ENCODE assay signal across 1 cellular context in the genomic region with DNA sequence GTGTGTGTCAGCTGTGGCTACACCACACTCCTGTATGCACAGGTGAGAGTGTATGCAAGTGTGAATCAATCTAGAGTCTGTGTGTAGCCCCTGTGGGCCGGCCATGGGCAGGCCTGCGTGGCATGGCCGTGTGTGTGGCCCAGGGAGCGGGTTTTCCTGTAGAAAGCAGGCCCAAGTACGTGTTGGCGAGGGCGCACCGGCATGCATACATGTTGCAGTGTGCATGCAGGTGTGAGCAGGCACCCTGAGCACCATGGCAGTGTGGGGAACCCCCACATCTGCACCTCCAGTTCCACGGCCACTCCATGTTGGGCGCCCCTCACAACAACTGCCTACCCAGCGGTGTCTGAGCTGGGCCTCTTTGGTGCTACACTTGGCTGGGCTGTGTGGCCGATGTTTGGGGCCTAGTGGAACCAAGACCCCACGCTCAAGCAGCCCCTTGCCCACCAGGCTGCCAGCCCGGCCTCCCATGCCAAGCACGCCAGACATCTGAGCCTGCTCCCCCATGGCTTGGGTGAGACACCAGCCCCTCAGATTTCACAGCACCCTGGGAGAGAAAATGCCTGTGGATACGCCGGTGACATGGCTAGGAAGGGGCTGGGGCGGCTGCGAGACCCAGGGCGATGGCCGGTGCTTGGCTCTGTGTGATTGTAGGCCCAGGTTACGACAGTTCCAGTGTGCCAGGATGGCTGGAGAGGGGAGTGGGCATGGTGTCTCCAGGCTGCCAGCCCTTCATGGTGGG.
A peak's percentile ranks its signal among the peaks of the same experiment; 100 is the strongest.
TF ChIP-seq lines count a peak whose summit lies in the region.

No MANE protein-coding gene starts in this region.

TF ChIP-seq in HepG2, 621 proteins besides CTCF, POLR2A, EP300 and RAD21:
- TF ChIP-seq ZNF343 (CRISPR knock-in tag; IDR thresholded peaks at IDR 0.05): no peak
- TF ChIP-seq PCBP2 (optimal IDR thresholded peaks at IDR 0.05; ENCODE audit: low read depth, low read length, poor library complexity, severe bottlenecking): no peak
- TF ChIP-seq, protein P1, sequence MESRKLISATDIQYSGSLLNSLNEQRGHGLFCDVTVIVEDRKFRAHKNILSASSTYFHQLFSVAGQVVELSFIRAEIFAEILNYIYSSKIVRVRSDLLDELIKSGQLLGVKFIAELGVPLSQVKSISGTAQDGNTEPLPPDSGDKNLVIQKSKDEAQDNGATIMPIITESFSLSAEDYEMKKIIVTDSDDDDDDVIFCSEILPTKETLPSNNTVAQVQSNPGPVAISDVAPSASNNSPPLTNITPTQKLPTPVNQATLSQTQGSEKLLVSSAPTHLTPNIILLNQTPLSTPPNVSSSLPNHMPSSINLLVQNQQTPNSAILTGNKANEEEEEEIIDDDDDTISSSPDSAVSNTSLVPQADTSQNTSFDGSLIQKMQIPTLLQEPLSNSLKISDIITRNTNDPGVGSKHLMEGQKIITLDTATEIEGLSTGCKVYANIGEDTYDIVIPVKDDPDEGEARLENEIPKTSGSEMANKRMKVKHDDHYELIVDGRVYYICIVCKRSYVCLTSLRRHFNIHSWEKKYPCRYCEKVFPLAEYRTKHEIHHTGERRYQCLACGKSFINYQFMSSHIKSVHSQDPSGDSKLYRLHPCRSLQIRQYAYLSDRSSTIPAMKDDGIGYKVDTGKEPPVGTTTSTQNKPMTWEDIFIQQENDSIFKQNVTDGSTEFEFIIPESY (CRISPR knock-in tag; IDR thresholded peaks at IDR 0.05): no peak
- TF ChIP-seq ZFAT (CRISPR knock-in tag; conservative IDR thresholded peaks at IDR 0.05): no peak
- TF ChIP-seq AGO2 (optimal IDR thresholded peaks at IDR 0.05; ENCODE audit: low read depth, low read length): peak; percentile 43
- TF ChIP-seq, protein P2, sequence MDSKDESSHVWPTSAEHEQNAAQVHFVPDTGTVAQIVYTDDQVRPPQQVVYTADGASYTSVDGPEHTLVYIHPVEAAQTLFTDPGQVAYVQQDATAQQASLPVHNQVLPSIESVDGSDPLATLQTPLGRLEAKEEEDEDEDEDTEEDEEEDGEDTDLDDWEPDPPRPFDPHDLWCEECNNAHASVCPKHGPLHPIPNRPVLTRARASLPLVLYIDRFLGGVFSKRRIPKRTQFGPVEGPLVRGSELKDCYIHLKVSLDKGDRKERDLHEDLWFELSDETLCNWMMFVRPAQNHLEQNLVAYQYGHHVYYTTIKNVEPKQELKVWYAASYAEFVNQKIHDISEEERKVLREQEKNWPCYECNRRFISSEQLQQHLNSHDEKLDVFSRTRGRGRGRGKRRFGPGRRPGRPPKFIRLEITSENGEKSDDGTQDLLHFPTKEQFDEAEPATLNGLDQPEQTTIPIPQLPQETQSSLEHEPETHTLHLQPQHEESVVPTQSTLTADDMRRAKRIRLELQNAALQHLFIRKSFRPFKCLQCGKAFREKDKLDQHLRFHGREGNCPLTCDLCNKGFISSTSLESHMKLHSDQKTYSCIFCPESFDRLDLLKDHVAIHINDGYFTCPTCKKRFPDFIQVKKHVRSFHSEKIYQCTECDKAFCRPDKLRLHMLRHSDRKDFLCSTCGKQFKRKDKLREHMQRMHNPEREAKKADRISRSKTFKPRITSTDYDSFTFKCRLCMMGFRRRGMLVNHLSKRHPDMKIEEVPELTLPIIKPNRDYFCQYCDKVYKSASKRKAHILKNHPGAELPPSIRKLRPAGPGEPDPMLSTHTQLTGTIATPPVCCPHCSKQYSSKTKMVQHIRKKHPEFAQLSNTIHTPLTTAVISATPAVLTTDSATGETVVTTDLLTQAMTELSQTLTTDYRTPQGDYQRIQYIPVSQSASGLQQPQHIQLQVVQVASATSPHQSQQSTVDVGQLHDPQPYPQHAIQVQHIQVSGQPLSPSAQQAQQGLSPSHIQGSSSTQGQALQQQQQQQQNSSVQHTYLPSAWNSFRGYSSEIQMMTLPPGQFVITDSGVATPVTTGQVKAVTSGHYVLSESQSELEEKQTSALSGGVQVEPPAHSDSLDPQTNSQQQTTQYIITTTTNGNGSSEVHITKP (CRISPR knock-in tag; IDR thresholded peaks at IDR 0.05; ENCODE audit: low read depth): no peak
- no peak for TF ChIP-seq NFYB (CRISPR knock-in tag; IDR thresholded peaks at IDR 0.05)
- TF ChIP-seq ZNF564 (CRISPR knock-in tag; IDR thresholded peaks at IDR 0.05): 0 out of 2 replicates have a peak, but pooled peaks have one; percentile 2
- TF ChIP-seq, protein P3, sequence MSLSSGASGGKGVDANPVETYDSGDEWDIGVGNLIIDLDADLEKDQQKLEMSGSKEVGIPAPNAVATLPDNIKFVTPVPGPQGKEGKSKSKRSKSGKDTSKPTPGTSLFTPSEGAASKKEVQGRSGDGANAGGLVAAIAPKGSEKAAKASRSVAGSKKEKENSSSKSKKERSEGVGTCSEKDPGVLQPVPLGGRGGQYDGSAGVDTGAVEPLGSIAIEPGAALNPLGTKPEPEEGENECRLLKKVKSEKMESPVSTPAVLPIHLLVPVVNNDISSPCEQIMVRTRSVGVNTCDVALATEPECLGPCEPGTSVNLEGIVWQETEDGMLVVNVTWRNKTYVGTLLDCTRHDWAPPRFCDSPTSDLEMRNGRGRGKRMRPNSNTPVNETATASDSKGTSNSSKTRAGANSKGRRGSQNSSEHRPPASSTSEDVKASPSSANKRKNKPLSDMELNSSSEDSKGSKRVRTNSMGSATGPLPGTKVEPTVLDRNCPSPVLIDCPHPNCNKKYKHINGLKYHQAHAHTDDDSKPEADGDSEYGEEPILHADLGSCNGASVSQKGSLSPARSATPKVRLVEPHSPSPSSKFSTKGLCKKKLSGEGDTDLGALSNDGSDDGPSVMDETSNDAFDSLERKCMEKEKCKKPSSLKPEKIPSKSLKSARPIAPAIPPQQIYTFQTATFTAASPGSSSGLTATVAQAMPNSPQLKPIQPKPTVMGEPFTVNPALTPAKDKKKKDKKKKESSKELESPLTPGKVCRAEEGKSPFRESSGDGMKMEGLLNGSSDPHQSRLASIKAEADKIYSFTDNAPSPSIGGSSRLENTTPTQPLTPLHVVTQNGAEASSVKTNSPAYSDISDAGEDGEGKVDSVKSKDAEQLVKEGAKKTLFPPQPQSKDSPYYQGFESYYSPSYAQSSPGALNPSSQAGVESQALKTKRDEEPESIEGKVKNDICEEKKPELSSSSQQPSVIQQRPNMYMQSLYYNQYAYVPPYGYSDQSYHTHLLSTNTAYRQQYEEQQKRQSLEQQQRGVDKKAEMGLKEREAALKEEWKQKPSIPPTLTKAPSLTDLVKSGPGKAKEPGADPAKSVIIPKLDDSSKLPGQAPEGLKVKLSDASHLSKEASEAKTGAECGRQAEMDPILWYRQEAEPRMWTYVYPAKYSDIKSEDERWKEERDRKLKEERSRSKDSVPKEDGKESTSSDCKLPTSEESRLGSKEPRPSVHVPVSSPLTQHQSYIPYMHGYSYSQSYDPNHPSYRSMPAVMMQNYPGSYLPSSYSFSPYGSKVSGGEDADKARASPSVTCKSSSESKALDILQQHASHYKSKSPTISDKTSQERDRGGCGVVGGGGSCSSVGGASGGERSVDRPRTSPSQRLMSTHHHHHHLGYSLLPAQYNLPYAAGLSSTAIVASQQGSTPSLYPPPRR (CRISPR knock-in tag; IDR thresholded peaks at IDR 0.05; ENCODE audit: borderline replicate concordance): no peak
- TF ChIP-seq, protein P4, sequence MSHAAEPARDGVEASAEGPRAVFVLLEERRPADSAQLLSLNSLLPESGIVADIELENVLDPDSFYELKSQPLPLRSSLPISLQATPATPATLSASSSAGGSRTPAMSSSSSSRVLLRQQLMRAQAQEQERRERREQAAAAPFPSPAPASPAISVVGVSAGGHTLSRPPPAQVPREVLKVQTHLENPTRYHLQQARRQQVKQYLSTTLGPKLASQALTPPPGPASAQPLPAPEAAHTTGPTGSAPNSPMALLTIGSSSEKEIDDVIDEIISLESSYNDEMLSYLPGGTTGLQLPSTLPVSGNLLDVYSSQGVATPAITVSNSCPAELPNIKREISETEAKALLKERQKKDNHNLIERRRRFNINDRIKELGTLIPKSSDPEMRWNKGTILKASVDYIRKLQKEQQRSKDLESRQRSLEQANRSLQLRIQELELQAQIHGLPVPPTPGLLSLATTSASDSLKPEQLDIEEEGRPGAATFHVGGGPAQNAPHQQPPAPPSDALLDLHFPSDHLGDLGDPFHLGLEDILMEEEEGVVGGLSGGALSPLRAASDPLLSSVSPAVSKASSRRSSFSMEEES (CRISPR knock-in tag; IDR thresholded peaks at IDR 0.05): no peak
- TF ChIP-seq, protein P5, sequence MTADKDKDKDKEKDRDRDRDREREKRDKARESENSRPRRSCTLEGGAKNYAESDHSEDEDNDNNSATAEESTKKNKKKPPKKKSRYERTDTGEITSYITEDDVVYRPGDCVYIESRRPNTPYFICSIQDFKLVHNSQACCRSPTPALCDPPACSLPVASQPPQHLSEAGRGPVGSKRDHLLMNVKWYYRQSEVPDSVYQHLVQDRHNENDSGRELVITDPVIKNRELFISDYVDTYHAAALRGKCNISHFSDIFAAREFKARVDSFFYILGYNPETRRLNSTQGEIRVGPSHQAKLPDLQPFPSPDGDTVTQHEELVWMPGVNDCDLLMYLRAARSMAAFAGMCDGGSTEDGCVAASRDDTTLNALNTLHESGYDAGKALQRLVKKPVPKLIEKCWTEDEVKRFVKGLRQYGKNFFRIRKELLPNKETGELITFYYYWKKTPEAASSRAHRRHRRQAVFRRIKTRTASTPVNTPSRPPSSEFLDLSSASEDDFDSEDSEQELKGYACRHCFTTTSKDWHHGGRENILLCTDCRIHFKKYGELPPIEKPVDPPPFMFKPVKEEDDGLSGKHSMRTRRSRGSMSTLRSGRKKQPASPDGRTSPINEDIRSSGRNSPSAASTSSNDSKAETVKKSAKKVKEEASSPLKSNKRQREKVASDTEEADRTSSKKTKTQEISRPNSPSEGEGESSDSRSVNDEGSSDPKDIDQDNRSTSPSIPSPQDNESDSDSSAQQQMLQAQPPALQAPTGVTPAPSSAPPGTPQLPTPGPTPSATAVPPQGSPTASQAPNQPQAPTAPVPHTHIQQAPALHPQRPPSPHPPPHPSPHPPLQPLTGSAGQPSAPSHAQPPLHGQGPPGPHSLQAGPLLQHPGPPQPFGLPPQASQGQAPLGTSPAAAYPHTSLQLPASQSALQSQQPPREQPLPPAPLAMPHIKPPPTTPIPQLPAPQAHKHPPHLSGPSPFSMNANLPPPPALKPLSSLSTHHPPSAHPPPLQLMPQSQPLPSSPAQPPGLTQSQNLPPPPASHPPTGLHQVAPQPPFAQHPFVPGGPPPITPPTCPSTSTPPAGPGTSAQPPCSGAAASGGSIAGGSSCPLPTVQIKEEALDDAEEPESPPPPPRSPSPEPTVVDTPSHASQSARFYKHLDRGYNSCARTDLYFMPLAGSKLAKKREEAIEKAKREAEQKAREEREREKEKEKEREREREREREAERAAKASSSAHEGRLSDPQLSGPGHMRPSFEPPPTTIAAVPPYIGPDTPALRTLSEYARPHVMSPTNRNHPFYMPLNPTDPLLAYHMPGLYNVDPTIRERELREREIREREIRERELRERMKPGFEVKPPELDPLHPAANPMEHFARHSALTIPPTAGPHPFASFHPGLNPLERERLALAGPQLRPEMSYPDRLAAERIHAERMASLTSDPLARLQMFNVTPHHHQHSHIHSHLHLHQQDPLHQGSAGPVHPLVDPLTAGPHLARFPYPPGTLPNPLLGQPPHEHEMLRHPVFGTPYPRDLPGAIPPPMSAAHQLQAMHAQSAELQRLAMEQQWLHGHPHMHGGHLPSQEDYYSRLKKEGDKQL (CRISPR knock-in tag; IDR thresholded peaks at IDR 0.05; ENCODE audit: low read depth): no peak
- TF ChIP-seq, protein P6, sequence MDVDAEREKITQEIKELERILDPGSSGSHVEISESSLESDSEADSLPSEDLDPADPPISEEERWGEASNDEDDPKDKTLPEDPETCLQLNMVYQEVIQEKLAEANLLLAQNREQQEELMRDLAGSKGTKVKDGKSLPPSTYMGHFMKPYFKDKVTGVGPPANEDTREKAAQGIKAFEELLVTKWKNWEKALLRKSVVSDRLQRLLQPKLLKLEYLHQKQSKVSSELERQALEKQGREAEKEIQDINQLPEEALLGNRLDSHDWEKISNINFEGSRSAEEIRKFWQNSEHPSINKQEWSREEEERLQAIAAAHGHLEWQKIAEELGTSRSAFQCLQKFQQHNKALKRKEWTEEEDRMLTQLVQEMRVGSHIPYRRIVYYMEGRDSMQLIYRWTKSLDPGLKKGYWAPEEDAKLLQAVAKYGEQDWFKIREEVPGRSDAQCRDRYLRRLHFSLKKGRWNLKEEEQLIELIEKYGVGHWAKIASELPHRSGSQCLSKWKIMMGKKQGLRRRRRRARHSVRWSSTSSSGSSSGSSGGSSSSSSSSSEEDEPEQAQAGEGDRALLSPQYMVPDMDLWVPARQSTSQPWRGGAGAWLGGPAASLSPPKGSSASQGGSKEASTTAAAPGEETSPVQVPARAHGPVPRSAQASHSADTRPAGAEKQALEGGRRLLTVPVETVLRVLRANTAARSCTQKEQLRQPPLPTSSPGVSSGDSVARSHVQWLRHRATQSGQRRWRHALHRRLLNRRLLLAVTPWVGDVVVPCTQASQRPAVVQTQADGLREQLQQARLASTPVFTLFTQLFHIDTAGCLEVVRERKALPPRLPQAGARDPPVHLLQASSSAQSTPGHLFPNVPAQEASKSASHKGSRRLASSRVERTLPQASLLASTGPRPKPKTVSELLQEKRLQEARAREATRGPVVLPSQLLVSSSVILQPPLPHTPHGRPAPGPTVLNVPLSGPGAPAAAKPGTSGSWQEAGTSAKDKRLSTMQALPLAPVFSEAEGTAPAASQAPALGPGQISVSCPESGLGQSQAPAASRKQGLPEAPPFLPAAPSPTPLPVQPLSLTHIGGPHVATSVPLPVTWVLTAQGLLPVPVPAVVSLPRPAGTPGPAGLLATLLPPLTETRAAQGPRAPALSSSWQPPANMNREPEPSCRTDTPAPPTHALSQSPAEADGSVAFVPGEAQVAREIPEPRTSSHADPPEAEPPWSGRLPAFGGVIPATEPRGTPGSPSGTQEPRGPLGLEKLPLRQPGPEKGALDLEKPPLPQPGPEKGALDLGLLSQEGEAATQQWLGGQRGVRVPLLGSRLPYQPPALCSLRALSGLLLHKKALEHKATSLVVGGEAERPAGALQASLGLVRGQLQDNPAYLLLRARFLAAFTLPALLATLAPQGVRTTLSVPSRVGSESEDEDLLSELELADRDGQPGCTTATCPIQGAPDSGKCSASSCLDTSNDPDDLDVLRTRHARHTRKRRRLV (CRISPR knock-in tag; IDR thresholded peaks at IDR 0.05): 0 out of 2 replicates have a peak, but pooled peaks have one; percentile 24
- TF ChIP-seq ZNF501 (CRISPR knock-in tag; IDR thresholded peaks at IDR 0.05): 0 out of 2 replicates have a peak, but pooled peaks have one; percentile 23
- no peak for TF ChIP-seq ZSCAN29 (CRISPR knock-in tag; conservative IDR thresholded peaks at IDR 0.05)
- TF ChIP-seq ZNF670 (CRISPR knock-in tag; IDR thresholded peaks at IDR 0.05; ENCODE audit: borderline replicate concordance): no peak
